In genomic region chr11:62855571-62856332, GRCh38 we compare ENCODE assay signal across 8 cellular contexts. TPM values are rescaled to one million over a fixed set of nuclear protein-coding genes. Genes with fewer than 3 reads are reported as not detected.
DNase-seq lines count a peak whose midpoint lies in the region; ATAC-seq, FAIRE-seq and TF ChIP-seq lines count a peak whose summit lies in the region.

No MANE protein-coding gene starts in this region.

- WGBS in adrenal gland, 4 donors: 0 to 1% (median 0%) methylated on average over 28 to 54 of the region's 54 CpGs
- WGBS in heart left ventricle, 4 donors: 0 to 1% (median 0%) methylated on average over 45 to 54 of the region's 54 CpGs

- no peaks in the 10 kb centered on the region for H3K9me3 ChIP-seq in adrenal gland (replicated peaks in 1 of 3)
- no peaks in the 10 kb centered on the region for H3K9me3 ChIP-seq in heart left ventricle
- no peaks in the 10 kb centered on the region for H3K9me3 ChIP-seq in upper lobe of right lung

- H3K27ac ChIP-seq in adrenal gland (peak overlapping the region in 4 of 5 donors; percentile 14 to 81 (median 57)), heart left ventricle (peak overlapping the region; percentile 38 to 88 (median 80)), upper lobe of right lung (peak overlapping the region; percentile 87)

- intact Hi-C loops in adrenal gland (cut with DNase I) (no loop called here), heart left ventricle (cut with DNase I) (loop anchor here in 4 of 10 donors (2.0 to 10.0 kb wide), 3 partner anchors 69 to 461 kb away; partner anchors contain the start of genes HNRNPUL2 (in 1 of the 4), TMEM179B (in 1 of the 4) and TTC9C (in 1 of the 4)), posterior vena cava (cut with DNase I) (no loop called here), upper lobe of right lung (cut with DNase I) (loop anchor here (10.0 kb wide), 1 partner anchor 61 kb away; the partner anchor contains the start of gene TMEM223)

- ATAC-seq in HG02798 (IDR thresholded peaks at IDR 0.05; ENCODE audit: poor library complexity, unreplicated experiment): peak; percentile 92
- ATAC-seq in heart left ventricle: peak; percentile 98 to 99 (median 98)
- ATAC-seq in upper lobe of right lung: peak; percentile 99

- H3K36me3 ChIP-seq in adrenal gland (replicated peaks in 1 of 2): peaks cover 0 to 32% of the 10 kb centered on the region in 2 donors
- peaks cover 3 to 37% (median 32%) of the 10 kb centered on the region in 9 donors for H3K36me3 ChIP-seq in heart left ventricle
- peaks cover 36% of the 10 kb centered on the region for H3K36me3 ChIP-seq in upper lobe of right lung

- TF ChIP-seq CTCF in adrenal gland (IDR thresholded peaks at IDR 0.05) (peak in 1 of 6 experiments; percentile 5), heart left ventricle (IDR thresholded peaks at IDR 0.05) (peak in 1 of 12 donors; percentile 18), upper lobe of right lung (IDR thresholded peaks at IDR 0.05) (no peak)

- H3K27me3 ChIP-seq in adrenal gland: no peaks in the 10 kb centered on the region
- H3K27me3 ChIP-seq in heart left ventricle: no peaks in the 10 kb centered on the region
- no peaks in the 10 kb centered on the region for H3K27me3 ChIP-seq in upper lobe of right lung

- DNase-seq in GM12891 (ENCODE audit: insufficient read length, low spot score): peak; percentile 75
- DNase-seq in NCI-H1436 (lab: John Stamatoyannopoulos, UW): peak; percentile 98
- DNase-seq in SW480 (ENCODE audit: low spot score): peak; percentile 98
- peak; percentile 96 to 98 (median 97) for DNase-seq in adrenal gland
- peak; percentile 96 to 97 (median 96) for DNase-seq in heart left ventricle
- DNase-seq in posterior vena cava (ENCODE audit: low spot score): peak; percentile 99
- DNase-seq in upper lobe of right lung: peak; percentile 97

- H3K4me3 ChIP-seq in adrenal gland (peak overlapping the region; percentile 24 to 71 (median 44)), heart left ventricle (peak overlapping the region; percentile 61 to 94 (median 76)), upper lobe of right lung (peak overlapping the region; percentile 87)

- TF ChIP-seq POLR2A in GM12891 (IDR thresholded peaks at IDR 0.05; ENCODE audit: low read depth, low read length) (peak; percentile 100), adrenal gland (IDR thresholded peaks at IDR 0.05) (peak; percentile 96 to 97), heart left ventricle (IDR thresholded peaks at IDR 0.05) (peak; percentile 79 to 97)

- H3K4me1 ChIP-seq in adrenal gland (replicated peaks in 1 of 2): peaks cover 12 to 21% of the 10 kb centered on the region in 2 donors
- H3K4me1 ChIP-seq in heart left ventricle: peaks cover 5 to 54% (median 25%) of the 10 kb centered on the region in 12 donors
- peaks cover 27% of the 10 kb centered on the region for H3K4me1 ChIP-seq in upper lobe of right lung

- FAIRE-seq in GM12891 (lab: Jason Lieb, UNC): peak; percentile 99

TF ChIP-seq in GM12891, 5 proteins besides CTCF, POLR2A, EP300 and RAD21:
- TF ChIP-seq POLR2AphosphoS5 (IDR thresholded peaks at IDR 0.05; ENCODE audit: low read depth, low read length): peak; percentile 100
- TF ChIP-seq PAX5 (IDR thresholded peaks at IDR 0.05; ENCODE audit: insufficient read depth, low read length, severe bottlenecking): no peak
- TF ChIP-seq SPI1 (IDR thresholded peaks at IDR 0.05; ENCODE audit: low read depth, low read length): no peak
- peak; percentile 90 for TF ChIP-seq POU2F2 (IDR thresholded peaks at IDR 0.05; ENCODE audit: low read depth, low read length)
- peak; percentile 100 for TF ChIP-seq TAF1 (IDR thresholded peaks at IDR 0.05; ENCODE audit: low read depth, low read length)

RNA-seq across cellular contexts. Expression of gene WDR74, which starts 16.4 kb away (rescaled TPM):
- polyA plus RNA-seq in GM12891 (2012; ENCODE audit: low read depth, missing spikeins): 47.9 TPM
- total RNA-seq in adrenal gland (10 to 100 TPM; 21.7 to 52.1 (median 36.8) TPM), heart left ventricle (10 to 100 TPM; 19.2 to 36.6 (median 24.8) TPM), posterior vena cava (10 to 100 TPM; 38.5 to 45.6 TPM), upper lobe of right lung (43.9 TPM)
- polyA plus RNA-seq in adrenal gland (100 to 1,000 TPM in 2 of 3 donors, 10 to 100 TPM in 1; 35.4 to 119 (median 102) TPM), heart left ventricle (10 to 100 TPM; 28.7 to 70.6 TPM)

RNA-seq across cellular contexts. Expression of gene TEX54, which starts 23.1 kb away (rescaled TPM):
- polyA plus RNA-seq in GM12891 (2012; ENCODE audit: low read depth, missing spikeins): 0.42 TPM
- total RNA-seq in adrenal gland: not detected
- 1 to 10 TPM in 1 of 3 donors, under 1 TPM in 1, not detected in 1; 0.27 to 1.4 TPM for polyA plus RNA-seq in adrenal gland
- not detected for total RNA-seq in heart left ventricle
- not detected for polyA plus RNA-seq in heart left ventricle
- not detected for total RNA-seq in posterior vena cava
- total RNA-seq in upper lobe of right lung: not detected

RNA-seq across cellular contexts. Expression of gene STX5, which starts 23.9 kb away (rescaled TPM):
- 30.5 TPM for polyA plus RNA-seq in GM12891 (2012; ENCODE audit: low read depth, missing spikeins)
- 10 to 100 TPM; 22.2 to 59.9 (median 36.2) TPM for total RNA-seq in adrenal gland
- 10 to 100 TPM; 19.7 to 52.4 (median 22.4) TPM for polyA plus RNA-seq in adrenal gland
- total RNA-seq in heart left ventricle: 10 to 100 TPM; 16.2 to 26.8 (median 18.9) TPM
- 10 to 100 TPM in 1 of 2 donors, 1 to 10 TPM in 1; 8.6 to 36.1 TPM for polyA plus RNA-seq in heart left ventricle
- 10 to 100 TPM; 32.8 to 34.0 TPM for total RNA-seq in posterior vena cava
- total RNA-seq in upper lobe of right lung: 40.9 TPM

RNA-seq across cellular contexts. Expression of gene SLC3A2, which starts 24.9 kb away (rescaled TPM):
- polyA plus RNA-seq in GM12891 (2012; ENCODE audit: low read depth, missing spikeins): 96.7 TPM
- total RNA-seq in adrenal gland (100 to 1,000 TPM; 103 to 398 (median 164) TPM), heart left ventricle (10 to 100 TPM; 26.6 to 76.0 (median 59.1) TPM), posterior vena cava (100 to 1,000 TPM in 1 of 2 donors, 10 to 100 TPM in 1; 89.4 to 114 TPM), upper lobe of right lung (255 TPM)
- polyA plus RNA-seq in adrenal gland (100 to 1,000 TPM; 123 to 221 (median 155) TPM), heart left ventricle (100 to 1,000 TPM in 1 of 2 donors, 10 to 100 TPM in 1; 27.1 to 103 TPM)

RNA-seq across cellular contexts. Expression of gene NXF1, which starts 50.5 kb away (rescaled TPM):
- 62.7 TPM for polyA plus RNA-seq in GM12891 (2012; ENCODE audit: low read depth, missing spikeins)
- 100 to 1,000 TPM in 1 of 8 donors, 10 to 100 TPM in 7; 32.8 to 134 (median 67.7) TPM for total RNA-seq in adrenal gland
- 100 to 1,000 TPM in 2 of 3 donors, 10 to 100 TPM in 1; 87.0 to 274 (median 231) TPM for polyA plus RNA-seq in adrenal gland
- 10 to 100 TPM; 28.5 to 51.7 (median 34.1) TPM for total RNA-seq in heart left ventricle
- polyA plus RNA-seq in heart left ventricle: 10 to 100 TPM; 40.7 to 63.4 TPM
- total RNA-seq in posterior vena cava: 10 to 100 TPM; 53.0 to 58.1 TPM
- 96.2 TPM for total RNA-seq in upper lobe of right lung

Comparison
In these comparisons a context has a peak if more than half of its experiments do, and no peak if none do; other contexts are left out.
1. Peak in every context shown above with its lines: DNase-seq, ATAC-seq, H3K4me3 ChIP-seq and H3K27ac ChIP-seq.